Comparison of ENCODE assay signal across 8 cellular contexts in the genomic region with DNA sequence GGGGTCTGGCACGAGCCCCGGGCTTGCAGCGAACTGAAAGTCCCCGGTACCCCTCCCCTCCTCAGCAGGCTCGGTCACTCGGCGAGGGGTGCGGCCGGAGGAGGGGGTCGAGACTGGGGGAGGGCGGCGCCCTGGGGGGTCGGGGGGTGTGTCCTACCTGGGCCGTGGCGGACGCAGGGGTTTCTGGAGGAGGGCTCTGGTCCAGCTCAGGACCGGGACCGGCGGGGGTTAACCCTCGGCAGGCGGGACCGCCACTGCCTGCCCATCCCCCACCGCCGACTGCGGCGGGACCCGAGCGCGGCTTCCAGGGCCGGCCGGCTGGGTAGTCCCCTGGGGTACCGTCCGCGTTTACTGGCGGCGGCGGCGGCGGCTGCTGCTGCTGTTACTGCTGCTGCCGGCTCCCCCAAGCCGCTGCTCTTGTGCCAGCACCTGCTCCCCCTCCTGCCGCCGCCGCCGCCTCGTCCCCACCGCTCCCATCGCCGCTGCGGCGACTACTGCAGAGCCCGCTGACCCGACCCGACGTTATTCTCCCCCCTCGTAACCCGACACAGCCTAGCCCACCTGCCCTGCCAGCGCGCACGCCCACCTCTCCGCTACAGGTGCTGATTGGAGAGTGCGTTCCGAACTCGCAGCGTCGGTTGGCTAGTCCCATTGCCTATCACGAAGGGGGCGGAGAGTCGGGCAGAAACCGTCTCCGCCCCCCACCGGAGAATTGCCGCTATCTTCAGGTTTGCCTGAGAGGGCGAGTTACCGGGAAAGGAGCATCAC. TPM values are rescaled to one million over a fixed set of nuclear protein-coding genes. Genes with fewer than 3 reads are reported as not detected.
DNase-seq lines count a peak whose midpoint lies in the region; ATAC-seq and TF ChIP-seq lines count a peak whose summit lies in the region.

Gene TTBK2, minus strand, starts transcription at position 498 of the 768 bp plus-strand sequence. CDS start 42,161 bp downstream, outside the sequence.

- H3F3A ChIP-seq in PC-9 (ENCODE audit: insufficient read depth, low read depth), result peaks cover 7% of the 10 kb centered on the region; the same call in 1 of the 2 replicates

- peak; percentile 89 for ATAC-seq in GM21619 (IDR thresholded peaks at IDR 0.05; ENCODE audit: unreplicated experiment)

- WGBS in esophagus, 2 donors, result 0% methylated on average over 59 to 75 of the region's 75 CpGs

- H3K9me3 ChIP-seq in PC-9 (ENCODE audit: insufficient read depth, low read depth) (no peaks in the 10 kb centered on the region), esophagus (ENCODE audit: control insufficient read depth in 2 of 2, insufficient read depth in 1 of 2, low read depth in 1 of 2, low read length in 1 of 2) (no peaks in the 10 kb centered on the region), mucosa of stomach (ENCODE audit: control insufficient read depth, low read length) (no peaks in the 10 kb centered on the region)

- no peaks in the 10 kb centered on the region for H3K9me2 ChIP-seq in PC-9 (ENCODE audit: insufficient read depth)

- H3K36me3 ChIP-seq in PC-9 (ENCODE audit: low read depth) (no peaks in the 10 kb centered on the region), esophagus (ENCODE audit: control insufficient read depth in 2 of 2, insufficient read depth in 2 of 2, low read length in 1 of 2) (no peaks in the 10 kb centered on the region), mucosa of stomach (ENCODE audit: control insufficient read depth, insufficient read depth, low read length) (no peaks in the 10 kb centered on the region)

- POLR2A ChIA-PET in PC-9 (lab: Charles Lee; ENCODE audit: unreplicated experiment), result no interaction called here

- peak within 1 kb of the TSS; percentile 87 for H2AFZ ChIP-seq in PC-9

- H3K27ac Mint-ChIP-seq in activated T-cell treated with anti-CD3 and anti-CD28 coated beads, Interleukin-2, amount 50 U/mL, for 24 hours, result peak within 1 kb of the TSS; percentile 98

- no peaks in the 10 kb centered on the region for H3K27me3 Mint-ChIP-seq in activated T-cell treated with anti-CD3 and anti-CD28 coated beads, Interleukin-2, amount 50 U/mL, for 24 hours

- H3K4me3 Mint-ChIP-seq in activated T-cell treated with anti-CD3 and anti-CD28 coated beads, Interleukin-2, amount 50 U/mL, for 24 hours, result peak within 1 kb of the TSS; percentile 94

- peaks cover 8% of the 10 kb centered on the region for H3K36me3 Mint-ChIP-seq in activated T-cell treated with anti-CD3 and anti-CD28 coated beads, Interleukin-2, amount 50 U/mL, for 24 hours (ENCODE audit: low read depth)

- H3K79me2 ChIP-seq in PC-9 (ENCODE audit: low read depth), result peaks cover 14% of the 10 kb centered on the region; the same call in 1 of the 2 replicates

- peak within 1 kb of the TSS; percentile 79 for H3K4me2 ChIP-seq in PC-9

- intact Hi-C loops in PC-9 (cut with micrococcal nuclease; ENCODE audit: unreplicated experiment), result no loop called here

- TF ChIP-seq CTCF in PC-9 (conservative IDR thresholded peaks at IDR 0.05), result no peak

- H3K27ac ChIP-seq in PC-9, result no peak within 1 kb of the TSS
- peak within 1 kb of the TSS; percentile 78 to 81 for H3K27ac ChIP-seq in esophagus (ENCODE audit: low read depth in 2 of 2, low read length in 1 of 2)

- no peaks in the 10 kb centered on the region for H3K9me3 Mint-ChIP-seq in activated T-cell treated with anti-CD3 and anti-CD28 coated beads, Interleukin-2, amount 50 U/mL, for 24 hours

- peak; percentile 90 for DNase-seq in DMS153 (lab: John Stamatoyannopoulos, UW)
- DNase-seq in Jurkat, Clone E6-1 (ENCODE audit: low read depth, low spot score), result peak; percentile 98
- DNase-seq in PC-9, result peak; percentile 88 to 97
- peak; percentile 97 for DNase-seq in activated T-cell treated with anti-CD3 and anti-CD28 coated beads, Interleukin-2, amount 50 U/mL, for 24 hours
- DNase-seq in stimulated activated CD8-positive, alpha-beta memory T cell treated with anti-CD3 and anti-CD28 coated beads, Interleukin-7, amount 100 ng/mL, for 1 hour (ENCODE audit: low read depth in 2 of 2), result peak; percentile 93

- H3K9ac ChIP-seq in mucosa of stomach (ENCODE audit: low read length), result peak within 1 kb of the TSS; percentile 78

- H3K4me1 ChIP-seq in PC-9 (replicated peaks; ENCODE audit: insufficient read depth) (peaks cover 15% of the 10 kb centered on the region; the same call in 1 of the 2 replicates), esophagus (ENCODE audit: control insufficient read depth in 2 of 2, insufficient read depth in 2 of 2, low read length in 1 of 2) (no peaks in the 10 kb centered on the region), mucosa of stomach (ENCODE audit: control insufficient read depth, insufficient read depth, low read length) (peaks cover 4% of the 10 kb centered on the region)

- H3K27me3 ChIP-seq in PC-9 (ENCODE audit: insufficient read depth, low read depth), result no peaks in the 10 kb centered on the region
- H3K27me3 ChIP-seq in esophagus (ENCODE audit: control insufficient read depth in 1 of 2, insufficient read depth in 2 of 2, low read length in 2 of 2), result no peaks in the 10 kb centered on the region
- H3K27me3 ChIP-seq in mucosa of stomach (ENCODE audit: control insufficient read depth, insufficient read depth, low read length), result no peaks in the 10 kb centered on the region

- CTCF ChIA-PET in PC-9 (lab: Charles Lee), result no interaction called here

- H3K4me3 ChIP-seq in Jurkat, Clone E6-1 (ENCODE audit: low read length), result peak within 1 kb of the TSS; percentile 78
- H3K4me3 ChIP-seq in PC-9 (peak within 1 kb of the TSS; percentile 69), esophagus (ENCODE audit: low read depth in 1 of 2, low read length in 2 of 2) (peak within 1 kb of the TSS; percentile 88 to 93), mucosa of stomach (ENCODE audit: low read length) (peak within 1 kb of the TSS; percentile 70)

- H3K4me1 Mint-ChIP-seq in activated T-cell treated with anti-CD3 and anti-CD28 coated beads, Interleukin-2, amount 50 U/mL, for 24 hours (ENCODE audit: low read depth), result peaks cover 37% of the 10 kb centered on the region

- H4K20me1 ChIP-seq in PC-9 (ENCODE audit: insufficient read depth), result no peaks in the 10 kb centered on the region

- no TSS peak for BruUV-seq in PC-9 (replicated peaks; lab: Mats Ljungman, UMichigan)

RNA-seq across cellular contexts. Expression of gene TTBK2, which starts in this region (rescaled TPM):
- polyA plus RNA-seq in Jurkat, Clone E6-1 (2012; ENCODE audit: insufficient read depth, insufficient read length), result 5.7 TPM
- 22.6 and 24.7 TPM in 2 replicates for total RNA-seq in PC-9 (2021)
- 1 to 10 TPM; 1.2 to 1.5 TPM for polyA plus RNA-seq in esophagus
